28 cellular contexts compared by ENCODE assay signal in genomic region chrX:106980952-106981626, GRCh38.
"Had no signal": no experiment of that assay in that cellular context is flagged by ENCODE, and none has a peak within 500 bp of the region (broad histone marks: within the 10 kb centered on the region; RNA-seq: fewer than 3 reads in every experiment).

No MANE protein-coding gene starts in this region.

- H3K9me3 ChIP-seq: body of pancreas, colonic mucosa had no signal

- DNase-seq: activated B cell treated with CpG ODN at 0.5 μM for 24 hours; activated CD4-positive, alpha-beta T cell treated with anti-CD3 and anti-CD28 coated beads for 48 hours; activated CD4-positive, alpha-beta T cell treated with anti-CD3 and anti-CD28 coated beads, Interleukin-2, amount 50 U/mL, for 1 hour; activated CD4-positive, alpha-beta T cell treated with anti-CD3 and anti-CD28 coated beads, Interleukin-2, amount 50 U/mL, for 48 hours; activated CD8-positive, alpha-beta memory T cell treated with anti-CD3 and anti-CD28 coated beads for 24 hours; activated CD8-positive, alpha-beta T cell treated with anti-CD3 and anti-CD28 coated beads for 36 hours; activated effector memory CD4-positive, alpha-beta T cell treated with Interleukin-2 at 50 U/mL for 16 hours; activated gamma-delta T cell treated with Interleukin-2 at 50 U/mL for 16 hours; activated naive CD4-positive, alpha-beta T cell treated with anti-CD3 and anti-CD28 coated beads, Interleukin-2, amount 50 U/mL, for 16 hours; activated naive CD4-positive, alpha-beta T cell treated with Interleukin-2 at 50 U/mL for 16 hours; activated T-cell treated with anti-CD3 and anti-CD28 coated beads, Interleukin-2, amount 50 U/mL, for 4 hours; amniotic stem cell; anterior cingulate cortex; body of pancreas; caudate nucleus; colonic mucosa; dorsolateral prefrontal cortex; effector memory CD4-positive, alpha-beta T cell; endodermal cell; foreskin fibroblast; T-helper 1 cell; T-helper 17 cell; T1000; WERI-Rb-1 had no signal

- H3K4me1 ChIP-seq: body of pancreas, colonic mucosa had no signal

- ATAC-seq: activated CD4-positive, CD25-positive, alpha-beta regulatory T cell treated with anti-CD3 and anti-CD28 coated beads, Interleukin-2, amount 50 U/mL, for 24 hours; activated CD8-positive, alpha-beta T cell treated with anti-CD3 and anti-CD28 coated beads for 36 hours; activated T-cell treated with anti-CD3 and anti-CD28 coated beads, Interleukin-2, amount 50 U/mL, for 4 hours; activated T-helper 17 cell treated with anti-CD3 and anti-CD28 coated beads, Interleukin-2, amount 50 U/mL, for 72 hours; body of pancreas; esophagus mucosa; T-helper 17 cell had no signal

- H3K27me3 ChIP-seq: body of pancreas, colonic mucosa had no signal

- H3K36me3 ChIP-seq: colonic mucosa, WERI-Rb-1 had no signal

- FAIRE-seq: frontal cortex had no signal

- H3K4me3 ChIP-seq: body of pancreas, colonic mucosa, dorsolateral prefrontal cortex had no signal

- H3K27ac ChIP-seq: body of pancreas, colonic mucosa, dorsolateral prefrontal cortex, WERI-Rb-1 had no signal
